ENCODE assay signal across 12 cellular contexts in the genomic region with DNA sequence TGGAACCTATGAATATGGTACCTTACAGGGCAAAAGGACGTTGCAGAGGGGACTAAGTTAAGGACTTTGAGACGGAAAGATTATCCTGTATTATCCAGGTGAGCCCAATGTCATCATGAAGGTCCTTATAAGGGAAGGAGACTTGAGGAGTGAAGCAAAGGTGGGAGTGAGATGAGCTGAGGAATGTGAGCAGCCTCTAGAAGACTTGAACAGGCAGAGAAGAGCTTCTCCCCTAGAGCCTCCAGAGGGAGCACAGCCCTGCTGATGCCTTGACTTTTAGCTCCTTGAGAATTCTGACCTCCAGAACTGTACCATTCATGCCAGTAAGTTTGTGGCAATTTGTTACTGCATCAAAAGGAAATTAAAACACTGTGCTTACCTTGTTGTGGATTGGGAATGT. TPM values are rescaled to one million over a fixed set of nuclear protein-coding genes. Genes with fewer than 3 reads are reported as not detected.
DNase-seq lines count a peak whose midpoint lies in the region; ATAC-seq and TF ChIP-seq lines count a peak whose summit lies in the region.
"Had no signal": no experiment of that assay in that cellular context is flagged by ENCODE, and none has a peak within 500 bp of the region (broad histone marks: within the 10 kb centered on the region; RNA-seq: fewer than 3 reads in every experiment).

No MANE protein-coding gene starts in this region.

- H3K27ac ChIP-seq in HUES64 (ENCODE audit: low read depth, low read length): 0 out of 2 replicates have a peak overlapping the region, but pooled peaks have one; percentile 33
- H3K27ac ChIP-seq: heart left ventricle had no signal

- no peaks in the 10 kb centered on the region for H3K36me3 ChIP-seq in GM06990 (ENCODE audit: control insufficient read depth, insufficient read depth, low read length)
- no peaks in the 10 kb centered on the region for H3K36me3 ChIP-seq in HUES64 (ENCODE audit: insufficient read depth, low read length)
- H3K36me3 ChIP-seq: heart left ventricle had no signal

- no peaks in the 10 kb centered on the region for H3K27me3 ChIP-seq in GM06990 (replicated peaks; ENCODE audit: control insufficient read depth, insufficient read depth, low read length)
- H3K27me3 ChIP-seq in HUES64 (ENCODE audit: insufficient read depth, low read length): no peaks in the 10 kb centered on the region

- 55% methylated on average over 2 of the region's 2 CpGs for WGBS in HUES64

- TF ChIP-seq CTCF in GM06990 (IDR thresholded peaks at IDR 0.05; ENCODE audit: insufficient read depth, low read length, poor library complexity, severe bottlenecking) (peak; percentile 49), astrocyte of the spinal cord (IDR thresholded peaks at IDR 0.05; ENCODE audit: low read depth, low read length) (peak; percentile 14)

- H3K9ac ChIP-seq in HUES64 (ENCODE audit: low read depth, low read length): no peak overlapping the region

- DNase-seq in GM06990 (ENCODE audit: extremely low read depth, insufficient read length) (no peak), astrocyte of the spinal cord (ENCODE audit: low read depth, low spot score) (no peak), left kidney (ENCODE audit: low read depth, low spot score) (peak; percentile 56), NCI-H226 (no peak), NK-92 (lab: John Stamatoyannopoulos, UW; ENCODE audit: unreplicated experiment) (no peak)
- DNase-seq: activated CD4-positive, alpha-beta memory T cell treated with anti-CD3 and anti-CD28 coated beads, Interleukin-2, amount 10 ng/mL, durations not matched to agents 7 days and 5 days; heart left ventricle; NCI-H446 treated with DMSO at 0.1 percent for 48 hours had no signal

- H3K4me3 ChIP-seq in GM06990 (replicated peaks; ENCODE audit: low read depth, low read length) (no peak overlapping the region), HUES64 (ENCODE audit: low read length) (no peak overlapping the region), astrocyte of the spinal cord (ENCODE audit: low read depth, low read length) (no peak overlapping the region)
- H3K4me3 ChIP-seq: heart left ventricle had no signal

- H3K4me1 ChIP-seq in HUES64 (ENCODE audit: insufficient read depth, low read length): 0 out of 2 replicates have a peak, but pooled peaks cover 3% of the 10 kb centered on the region
- H3K4me1 ChIP-seq: heart left ventricle had no signal

- in situ Hi-C loops in astrocyte of the spinal cord (cut with HindIII; ENCODE audit: low sequenced_read_pairs): no loop called here

- ATAC-seq in GM21381 (IDR thresholded peaks at IDR 0.05; ENCODE audit: unreplicated experiment) (no peak), HG03025 (IDR thresholded peaks at IDR 0.05; ENCODE audit: low FRiP score, unreplicated experiment) (no peak)
- ATAC-seq: heart left ventricle had no signal

- peaks cover 6% of the 10 kb centered on the region; the same call in 1 of the 2 replicates for H3K9me3 ChIP-seq in HUES64 (ENCODE audit: insufficient read depth, low read depth, low read length)

RNA-seq across cellular contexts. Expression of gene DCD, which starts 41.8 kb away (rescaled TPM):
- not detected for polyA plus RNA-seq in HUES64 (2013, experiment 1 of 2)
- not detected for polyA plus RNA-seq in HUES64 (2013, experiment 2 of 2)
- polyA plus RNA-seq: heart left ventricle, urinary bladder had no signal

RNA-seq across cellular contexts. Expression of gene LACRT, which starts 55.3 kb away (rescaled TPM):
- not detected for polyA plus RNA-seq in HUES64 (2013, experiment 1 of 2)
- not detected for polyA plus RNA-seq in HUES64 (2013, experiment 2 of 2)
- polyA plus RNA-seq: heart left ventricle, urinary bladder had no signal
